Comparison of ENCODE assay signal across 26 cellular contexts in the genomic region with DNA sequence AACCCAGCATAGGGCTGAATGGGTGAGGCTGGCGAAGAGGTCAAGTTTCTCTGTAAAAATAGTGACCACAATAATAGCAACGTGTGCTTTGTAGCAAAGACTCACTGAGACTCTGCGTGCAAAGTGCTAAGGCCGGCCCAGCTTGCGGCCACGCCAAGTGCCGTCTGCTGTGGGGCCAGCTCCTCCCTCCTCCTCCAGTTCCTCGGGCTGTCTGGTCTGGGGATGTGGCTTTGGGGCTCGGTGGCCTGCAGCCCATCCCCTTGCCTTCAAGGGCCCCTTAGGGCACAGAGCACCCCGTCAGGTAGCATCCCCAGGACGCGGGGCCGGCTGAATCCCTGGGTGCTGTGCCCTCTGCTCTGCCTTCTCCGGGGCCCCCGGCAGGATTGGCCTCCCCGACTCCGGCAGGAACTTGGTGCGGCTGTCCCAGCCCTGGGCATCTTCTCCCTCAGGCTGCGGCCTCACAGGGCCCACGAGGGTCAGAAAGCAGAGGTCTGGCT. TPM values are rescaled to one million over a fixed set of nuclear protein-coding genes. Genes with fewer than 3 reads are reported as not detected.
DNase-seq lines count a peak whose midpoint lies in the region; ATAC-seq, FAIRE-seq and TF ChIP-seq lines count a peak whose summit lies in the region.
"Had no signal": no experiment of that assay in that cellular context is flagged by ENCODE, and none has a peak within 500 bp of the region (broad histone marks: within the 10 kb centered on the region; RNA-seq: fewer than 3 reads in every experiment).

No MANE protein-coding gene starts in this region.

- ATAC-seq in Right ventricle myocardium superior (ENCODE audit: poor library complexity): peak; percentile 52
- ATAC-seq in naive thymus-derived CD8-positive, alpha-beta T cell: no peak
- no peak for ATAC-seq in GM18505 (IDR thresholded peaks at IDR 0.05; ENCODE audit: unreplicated experiment)
- ATAC-seq: activated naive CD8-positive, alpha-beta T cell treated with anti-CD3 and anti-CD28 coated beads, Interleukin-2, amount 50 U/mL, for 24 hours; natural killer cell treated with Interleukin-12 subunit alpha and Interleukin-12 subunit beta and Interleukin-15 and Interleukin-18, amount 100 ng/mL, for 72 hours had no signal

- intact Hi-C loops in Right ventricle myocardium superior (cut with DNase I) (no loop called here), left ventricle myocardium inferior (cut with micrococcal nuclease) (no loop called here), ovary (cut with DNase I) (no loop called here)

- no peak overlapping the region for H3K27ac ChIP-seq in left ventricle myocardium inferior (replicated peaks)
- H3K27ac ChIP-seq in ovary: peak overlapping the region in 1 of 2 donors; percentile 28
- H3K27ac ChIP-seq: BLaER1 treated with 17β-estradiol and CSF1 and Interleukin-3, amounts not matched to agents 10 nM and 100 nM; colonic mucosa; HL-60 had no signal

- TF ChIP-seq CTCF in left ventricle myocardium inferior (IDR thresholded peaks at IDR 0.05; ENCODE audit: borderline replicate concordance) (no peak), foreskin fibroblast (IDR thresholded peaks at IDR 0.05; ENCODE audit: low read depth, low read length) (no peak), ovary (IDR thresholded peaks at IDR 0.05) (no peak)

- H3K4me1 ChIP-seq in left ventricle myocardium inferior (peaks cover 13% of the 10 kb centered on the region), ovary (ENCODE audit: insufficient read depth) (peaks cover 2% of the 10 kb centered on the region)
- H3K4me1 ChIP-seq: colonic mucosa had no signal

- WGBS in ovary, 3 donors: 11 to 21% (median 20%) methylated on average over 19 to 20 of the region's 20 CpGs

- POLR2A ChIA-PET in naive thymus-derived CD8-positive, alpha-beta T cell (lab: Charles Lee): no interaction called here

- no peak overlapping the region for H3K27ac Mint-ChIP-seq in naive thymus-derived CD8-positive, alpha-beta T cell
- H3K27ac Mint-ChIP-seq: activated naive CD8-positive, alpha-beta T cell treated with anti-CD3 and anti-CD28 coated beads, Interleukin-2, amount 50 U/mL, for 24 hours; activated T-helper 2 cell treated with anti-CD3 and anti-CD28 coated beads, Interferon-gamma antibody, Interleukin-2, Interleukin-4, amounts not matched to agents 10 μg/mL and 5 μg/mL and 100 μg/mL, durations not matched to agents 14 hours and 24 hours and 36 hours; memory B cell; natural killer cell treated with Interleukin-12 subunit alpha and Interleukin-12 subunit beta and Interleukin-15 and Interleukin-18, amount 100 ng/mL, for 72 hours; type B pancreatic cell had no signal

- no peak overlapping the region for H3K4me3 ChIP-seq in left ventricle myocardium inferior
- H3K4me3 ChIP-seq in foreskin fibroblast (ENCODE audit: low read depth in 1 of 2, low read length in 2 of 2): no peak overlapping the region
- no peak overlapping the region for H3K4me3 ChIP-seq in ovary
- H3K4me3 ChIP-seq: BLaER1 treated with 17β-estradiol and CSF1 and Interleukin-3, amounts not matched to agents 10 nM and 100 nM; colonic mucosa; stomach had no signal

- no peaks in the 10 kb centered on the region for H3K9me3 ChIP-seq in left ventricle myocardium inferior (replicated peaks)
- H3K9me3 ChIP-seq in ovary: no peaks in the 10 kb centered on the region
- H3K9me3 ChIP-seq: BLaER1 treated with 17β-estradiol and CSF1 and Interleukin-3, amounts not matched to agents 10 nM and 100 nM; colonic mucosa; stomach had no signal

- H3K4me3 Mint-ChIP-seq in naive thymus-derived CD8-positive, alpha-beta T cell: no peak overlapping the region
- H3K4me3 Mint-ChIP-seq: activated naive CD8-positive, alpha-beta T cell treated with anti-CD3 and anti-CD28 coated beads, Interleukin-2, amount 50 U/mL, for 24 hours; brain; memory B cell; natural killer cell treated with Interleukin-12 subunit alpha and Interleukin-12 subunit beta and Interleukin-15 and Interleukin-18, amount 100 ng/mL, for 72 hours; type B pancreatic cell had no signal

- H3K27me3 Mint-ChIP-seq in naive thymus-derived CD8-positive, alpha-beta T cell: peaks cover 5 to 10% (median 6%) of the 10 kb centered on the region in 5 donors

- H3K36me3 Mint-ChIP-seq in naive thymus-derived CD8-positive, alpha-beta T cell: no peaks in the 10 kb centered on the region
- H3K36me3 Mint-ChIP-seq: brain; memory B cell; natural killer cell treated with Interleukin-12 subunit alpha and Interleukin-12 subunit beta and Interleukin-15 and Interleukin-18, amount 100 ng/mL, for 72 hours had no signal

- no peaks in the 10 kb centered on the region for H3K27me3 ChIP-seq in left ventricle myocardium inferior (ENCODE audit: low read depth)
- H3K27me3 ChIP-seq in ovary: no peaks in the 10 kb centered on the region
- H3K27me3 ChIP-seq: colonic mucosa, stomach had no signal

- DNase-seq in Right ventricle myocardium superior (no peak), left ventricle myocardium inferior (no peak), foreskin fibroblast (peak; percentile 53 to 82), ovary (peak in 4 of 5 donors; percentile 48 to 70 (median 52)), GM12892 (ENCODE audit: insufficient read length) (no peak)
- DNase-seq in stimulated activated CD4-positive, alpha-beta T cell treated with anti-CD3 and anti-CD28 coated beads, Interleukin-12 subunit alpha, Interleukin-12 subunit beta, amount 100 ng/mL, for 4 hours: no peak
- DNase-seq in naive thymus-derived CD8-positive, alpha-beta T cell: no peak
- DNase-seq: 8988T; activated CD4-positive, alpha-beta T cell treated with anti-CD3 and anti-CD28 coated beads for 4 hours; activated naive CD8-positive, alpha-beta T cell treated with anti-CD3 and anti-CD28 coated beads, Interleukin-2, amount 50 U/mL, for 24 hours; Calu3; colonic mucosa; EL; kidney; NCI-H1436; NCI-H2171 treated with DMSO at 0.1 percent for 48 hours; NCI-H526 treated with DMSO at 0.1 percent for 48 hours; stomach had no signal

- no peaks in the 10 kb centered on the region for H3K9me3 Mint-ChIP-seq in naive thymus-derived CD8-positive, alpha-beta T cell
- H3K9me3 Mint-ChIP-seq: activated naive CD8-positive, alpha-beta T cell treated with anti-CD3 and anti-CD28 coated beads, Interleukin-2, amount 50 U/mL, for 24 hours; activated T-helper 2 cell treated with anti-CD3 and anti-CD28 coated beads, Interferon-gamma antibody, Interleukin-2, Interleukin-4, amounts not matched to agents 10 μg/mL and 5 μg/mL and 100 μg/mL, durations not matched to agents 14 hours and 24 hours and 36 hours; memory B cell; natural killer cell treated with Interleukin-12 subunit alpha and Interleukin-12 subunit beta and Interleukin-15 and Interleukin-18, amount 100 ng/mL, for 72 hours; type B pancreatic cell had no signal

- H3K36me3 ChIP-seq in left ventricle myocardium inferior (no peaks in the 10 kb centered on the region), ovary (no peaks in the 10 kb centered on the region)
- H3K36me3 ChIP-seq: colonic mucosa, stomach had no signal

- H3K4me1 Mint-ChIP-seq in naive thymus-derived CD8-positive, alpha-beta T cell: no peaks in the 10 kb centered on the region
- H3K4me1 Mint-ChIP-seq: activated naive CD8-positive, alpha-beta T cell treated with anti-CD3 and anti-CD28 coated beads, Interleukin-2, amount 50 U/mL, for 24 hours; memory B cell had no signal

- no peak for TF ChIP-seq POLR2A in ovary (IDR thresholded peaks at IDR 0.05)
- no peak for TF ChIP-seq POLR2A in GM12892 (IDR thresholded peaks at IDR 0.05; ENCODE audit: low read depth, low read length)
- TF ChIP-seq POLR2A in GM18505 (IDR thresholded peaks at IDR 0.05; ENCODE audit: borderline replicate concordance, extremely low read depth, insufficient read depth, insufficient read length): no peak

- no peak for TF ChIP-seq EP300 in ovary (IDR thresholded peaks at IDR 0.05)

- no peak for FAIRE-seq in GM12892 (lab: Jason Lieb, UNC)
- FAIRE-seq: kidney had no signal

RNA-seq across cellular contexts. Expression of a gene that starts 7.6 kb away (rescaled TPM):
- total RNA-seq in Right ventricle myocardium superior (23.4 TPM), left ventricle myocardium inferior (22.2 TPM), ovary (10 to 100 TPM; 20.5 to 80.4 (median 47.4) TPM)
- polyA plus RNA-seq in ovary: 10 to 100 TPM in 1 of 2 donors, 1 to 10 TPM in 1; 6.2 to 28.9 TPM
- not detected for polyA plus RNA-seq in GM12892 (2012; ENCODE audit: missing spikeins)
- total RNA-seq in naive thymus-derived CD8-positive, alpha-beta T cell: under 1 TPM; 0.60 to 0.66 TPM
- not detected for polyA plus RNA-seq in naive thymus-derived CD8-positive, alpha-beta T cell

Comparison
In these comparisons a context has a peak if more than half of its experiments do, and no peak if none do; other contexts are left out.
1. DNase-seq: peak in foreskin fibroblast (2 of 2) and ovary (4 of 5); none in Right ventricle myocardium superior (single experiment), left ventricle myocardium inferior (single experiment), stimulated activated CD4-positive, alpha-beta T cell treated with anti-CD3 and anti-CD28 coated beads, Interleukin-12 subunit alpha, Interleukin-12 subunit beta, amount 100 ng/mL, for 4 hours (single experiment), GM12892 (single experiment) and naive thymus-derived CD8-positive, alpha-beta T cell (0 of 10).
2. RNA of a gene that starts 7.6 kb away (total RNA-seq): 20.5 to 80.4 TPM in ovary, 23.4 TPM in Right ventricle myocardium superior (single experiment) and 22.2 TPM in left ventricle myocardium inferior (single experiment); 0.60 to 0.66 TPM in naive thymus-derived CD8-positive, alpha-beta T cell; every median in the first group is over 10 times any median in the second.